In the genomic region with DNA sequence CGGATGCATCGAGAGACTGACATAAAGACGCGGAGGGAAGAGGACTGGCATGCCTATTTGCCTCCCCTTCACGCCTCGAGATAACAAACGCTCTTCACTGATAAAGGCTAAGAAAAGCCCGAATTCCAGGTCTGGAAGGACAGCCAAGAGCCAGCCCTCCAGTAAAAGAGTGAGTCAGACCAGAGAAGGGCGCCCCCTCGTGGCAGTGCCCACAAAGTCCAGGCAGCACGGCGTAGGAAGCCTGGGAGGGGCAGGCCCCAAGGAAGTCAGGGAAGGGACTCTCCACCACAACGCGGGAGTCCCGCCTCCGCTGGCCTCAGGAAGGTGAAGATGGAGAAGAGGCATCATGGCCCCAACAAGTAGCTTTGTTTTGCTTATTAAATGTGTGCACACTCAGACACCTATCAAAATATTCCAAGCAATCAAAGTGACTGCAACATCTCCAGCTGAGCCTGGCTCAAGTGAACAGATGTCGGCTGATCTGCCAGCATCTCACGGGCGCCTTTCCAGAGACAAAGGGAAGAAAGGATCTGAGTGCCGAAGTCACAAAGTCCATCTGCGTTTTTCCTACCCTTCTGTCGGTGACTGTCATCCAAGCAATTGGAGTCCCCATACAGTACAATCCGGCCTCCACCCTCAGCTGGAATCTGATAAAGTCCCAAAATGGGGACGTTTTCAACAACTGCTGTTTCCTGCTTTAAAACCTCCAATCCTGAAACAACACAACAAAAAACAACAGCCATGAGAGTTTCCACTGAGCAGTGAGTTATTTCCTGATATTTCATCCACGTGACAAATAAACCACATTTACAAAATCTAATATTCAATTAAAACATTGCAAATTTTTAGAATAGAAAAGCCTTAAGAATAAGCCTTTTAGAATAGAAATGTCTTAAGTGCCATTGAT, we compare ENCODE assay signal across 9 cellular contexts. TPM values are rescaled to one million over a fixed set of nuclear protein-coding genes. Genes with fewer than 3 reads are reported as not detected.
DNase-seq lines count a peak whose midpoint lies in the region; ATAC-seq, FAIRE-seq and TF ChIP-seq lines count a peak whose summit lies in the region.
"Had no signal": no experiment of that assay in that cellular context is flagged by ENCODE, and none has a peak within 500 bp of the region (broad histone marks: within the 10 kb centered on the region; RNA-seq: fewer than 3 reads in every experiment).

No MANE protein-coding gene starts in this region.

- no peak overlapping the region for H3K4me3 ChIP-seq in Caco-2 (ENCODE audit: low read depth, low read length)
- no peak overlapping the region for H3K4me3 ChIP-seq in thoracic aorta

- POLR2A ChIA-PET in Caco-2 (lab: Charles Lee), result no interaction called here

- H3K4me3 Mint-ChIP-seq in Caco-2 (ENCODE audit: unreplicated experiment), result no peak overlapping the region
- H3K4me3 Mint-ChIP-seq: T-helper 1 cell treated with Interleukin-12 subunit alpha and Interleukin-12 subunit beta and Interleukin-4 antibody, amounts not matched to agents 30 μg/mL and 1 μg/mL, for 36 hours had no signal

- no peaks in the 10 kb centered on the region for H3K4me1 Mint-ChIP-seq in Caco-2 (ENCODE audit: low read depth, unreplicated experiment)

- ATAC-seq in foreskin keratinocyte (peak; percentile 96), thoracic aorta (ENCODE audit: insufficient number of reproducible peaks, low FRiP score, low read depth) (peak; percentile 57), HG02840 (IDR thresholded peaks at IDR 0.05; ENCODE audit: low FRiP score, unreplicated experiment) (no peak)

- H3K27ac ChIP-seq in foreskin keratinocyte (no peak overlapping the region), thoracic aorta (no peak overlapping the region)

- H3K36me3 ChIP-seq in Caco-2 (ENCODE audit: control insufficient read depth, insufficient read depth, low read length) (peaks cover 10% of the 10 kb centered on the region), thoracic aorta (peaks cover 53% of the 10 kb centered on the region)

- H3K4me1 ChIP-seq in Caco-2 (0 out of 2 replicates have a peak, but pooled peaks cover 7% of the 10 kb centered on the region), foreskin keratinocyte (no peaks in the 10 kb centered on the region), thoracic aorta (ENCODE audit: control insufficient read depth in 1 of 2, low read depth in 2 of 2) (no peaks in the 10 kb centered on the region)

- no peaks in the 10 kb centered on the region for H3K27me3 Mint-ChIP-seq in Caco-2 (ENCODE audit: insufficient read depth, unreplicated experiment)

- intact Hi-C loops in Caco-2 (cut with micrococcal nuclease; ENCODE audit: unreplicated experiment), result no loop called here

- no peaks in the 10 kb centered on the region for H3K27me3 ChIP-seq in Caco-2 (replicated peaks; ENCODE audit: control insufficient read depth, insufficient read depth, low read length)
- H3K27me3 ChIP-seq in foreskin keratinocyte, result no peaks in the 10 kb centered on the region
- H3K27me3 ChIP-seq in thoracic aorta (replicated peaks; ENCODE audit: insufficient read depth), result no peaks in the 10 kb centered on the region

- CTCF ChIA-PET in Caco-2 (lab: Charles Lee), result interaction anchor here (1.1 kb wide), 2 partner anchors 107 to 109 kb away, joined by 4 to 5 read pairs; no protein-coding TSS in a partner anchor

- H3K36me3 Mint-ChIP-seq in Caco-2 (ENCODE audit: insufficient read depth, unreplicated experiment), result peaks cover 71% of the 10 kb centered on the region

- H3K27ac Mint-ChIP-seq in Caco-2 (ENCODE audit: unreplicated experiment), result no peak overlapping the region
- H3K27ac Mint-ChIP-seq: T-helper 1 cell treated with Interleukin-12 subunit alpha and Interleukin-12 subunit beta and Interleukin-4 antibody, amounts not matched to agents 30 μg/mL and 1 μg/mL, for 36 hours had no signal

- TF ChIP-seq CTCF in Caco-2 (IDR thresholded peaks at IDR 0.05; ENCODE audit: insufficient read depth in 1 of 2, low read depth in 1 of 2, low read length in 1 of 2, severe bottlenecking in 1 of 2, unreplicated experiment in 1 of 2), result peak; percentile 93 to 95
- peak; percentile 86 for TF ChIP-seq CTCF in foreskin keratinocyte (conservative IDR thresholded peaks at IDR 0.05)
- peak; percentile 74 for TF ChIP-seq CTCF in thoracic aorta (IDR thresholded peaks at IDR 0.05)

- H3K9me3 Mint-ChIP-seq in Caco-2 (ENCODE audit: unreplicated experiment), result no peaks in the 10 kb centered on the region
- H3K9me3 Mint-ChIP-seq: T-helper 1 cell treated with Interleukin-12 subunit alpha and Interleukin-12 subunit beta and Interleukin-4 antibody, amounts not matched to agents 30 μg/mL and 1 μg/mL, for 36 hours had no signal

- FAIRE-seq in HTR-8/SVneo (lab: Jason Lieb, UNC), result no peak

- BruUV-seq in Caco-2 (replicated peaks; lab: Mats Ljungman, UMichigan), result no TSS peak

- peak; percentile 79 to 88 for DNase-seq in Caco-2
- DNase-seq in HTR-8/SVneo (ENCODE audit: insufficient read length, low spot score), result peak; percentile 75
- peak; percentile 23 for DNase-seq in SHP77 treated with DMSO at 0.1 percent for 48 hours (lab: John Stamatoyannopoulos, UW)
- DNase-seq in activated gamma-delta T cell treated with anti-CD3 and anti-CD28 coated beads, Interleukin-2, amount 50 U/mL, for 16 hours (ENCODE audit: low read depth), result peak; percentile 50
- peak in 1 of 2 donors; percentile 43 for DNase-seq in foreskin keratinocyte
- DNase-seq in nucleus accumbens (lab: John Stamatoyannopoulos, UW), result peak in 46 of 56 donors; percentile 18 to 79 (median 42)
- DNase-seq in thoracic aorta (ENCODE audit: low spot score), result peak; percentile 36

- H3K9me3 ChIP-seq in Caco-2 (no peaks in the 10 kb centered on the region), thoracic aorta (no peaks in the 10 kb centered on the region)

RNA-seq across cellular contexts. Expression of a gene that starts 20.4 kb away (rescaled TPM):
- total RNA-seq in Caco-2 (2022) (0.79 and 2.1 TPM in 2 replicates), foreskin keratinocyte (not detected in 2 replicates), thoracic aorta (not detected)
- polyA plus RNA-seq in foreskin keratinocyte, result not detected in 2 replicates

RNA-seq across cellular contexts. Expression of a gene that starts 53.8 kb away (rescaled TPM):
- total RNA-seq in Caco-2 (2022) (93.2 and 96.4 TPM in 2 replicates), foreskin keratinocyte (54.8 and 56.4 TPM in 2 replicates), thoracic aorta (10 to 100 TPM; 91.9 to 98.2 TPM)
- 32.1 and 36.1 TPM in 2 replicates for polyA plus RNA-seq in foreskin keratinocyte
